Comparison of ENCODE assay signal across 9 cellular contexts in genomic region chr7:108497082-108497725, GRCh38. TPM values are rescaled to one million over a fixed set of nuclear protein-coding genes. Genes with fewer than 3 reads are reported as not detected.
A peak's percentile ranks its signal among the peaks of the same experiment; 100 is the strongest.
DNase-seq lines count a peak whose midpoint lies in the region; ATAC-seq and TF ChIP-seq lines count a peak whose summit lies in the region.
"Had no signal": no experiment of that assay in that cellular context is flagged by ENCODE, and none has a peak within 500 bp of the region (broad histone marks: within the 10 kb centered on the region; RNA-seq: fewer than 3 reads in every experiment).

No MANE protein-coding gene starts in this region.

- TF ChIP-seq POLR2A in prostate gland (IDR thresholded peaks at IDR 0.05) = no peak

- no peak overlapping the region for H3K27ac Mint-ChIP-seq in CD8-positive, alpha-beta T cell

- POLR2A ChIA-PET in CD8-positive, alpha-beta T cell (lab: Charles Lee) = interaction anchor here (0.5 to 1.2 kb wide), 2 partner anchors 29 to 41 kb away, joined by 3 read pairs; partner anchors contain the start of genes NRCAM and PNPLA8

- H3K36me3 ChIP-seq in CD8-positive, alpha-beta T cell (ENCODE audit: insufficient read depth, low read length) = peaks cover 12% of the 10 kb centered on the region
- no peaks in the 10 kb centered on the region for H3K36me3 ChIP-seq in prostate gland

- no peaks in the 10 kb centered on the region for H3K9me3 ChIP-seq in CD8-positive, alpha-beta T cell (ENCODE audit: low read length)
- H3K9me3 ChIP-seq in prostate gland = no peaks in the 10 kb centered on the region

- WGBS in prostate gland = 84% methylated on average over 3 of the region's 3 CpGs

- no peak overlapping the region for H3K4me3 ChIP-seq in CD8-positive, alpha-beta T cell (ENCODE audit: low read depth, low read length)
- H3K4me3 ChIP-seq in HL-60 (replicated peaks; ENCODE audit: insufficient read depth, low read length) = no peak overlapping the region
- no peak overlapping the region for H3K4me3 ChIP-seq in prostate gland

- peak; percentile 18 to 56 (median 37) for DNase-seq in CD8-positive, alpha-beta T cell
- DNase-seq in GM19238 (ENCODE audit: insufficient read length, low spot score) (peak; percentile 19), HL-60 (ENCODE audit: low read depth in 1 of 2, low spot score in 1 of 2) (peak; percentile 35 to 54), NCI-H82 (lab: John Stamatoyannopoulos, UW) (peak; percentile 80), foreskin keratinocyte (peak; percentile 3 to 44), prostate gland (ENCODE audit: low spot score) (no peak)
- peak; percentile 47 for DNase-seq in activated CD8-positive, alpha-beta memory T cell treated with anti-CD3 and anti-CD28 coated beads, Interleukin-2, amount 50 U/mL, for 4 hours

- H3K4me1 ChIP-seq in CD8-positive, alpha-beta T cell (ENCODE audit: insufficient read depth, low read length) = no peaks in the 10 kb centered on the region
- H3K4me1 ChIP-seq in foreskin keratinocyte (no peaks in the 10 kb centered on the region), prostate gland (replicated peaks) (no peaks in the 10 kb centered on the region)

- no peak overlapping the region for H3K27ac ChIP-seq in CD8-positive, alpha-beta T cell (ENCODE audit: low read depth, low read length)
- no peak overlapping the region for H3K27ac ChIP-seq in HL-60 (replicated peaks)
- H3K27ac ChIP-seq in foreskin keratinocyte = no peak overlapping the region
- H3K27ac ChIP-seq in prostate gland = no peak overlapping the region

- H3K27me3 Mint-ChIP-seq in CD8-positive, alpha-beta T cell (ENCODE audit: low read depth) = no peaks in the 10 kb centered on the region

- ATAC-seq in CD8-positive, alpha-beta T cell = peak; percentile 93
- ATAC-seq in foreskin keratinocyte (peak; percentile 65), GM21717 (IDR thresholded peaks at IDR 0.05; ENCODE audit: unreplicated experiment) (no peak)

- peaks cover 6% of the 10 kb centered on the region for H3K4me1 Mint-ChIP-seq in CD8-positive, alpha-beta T cell (ENCODE audit: low read depth)

- intact Hi-C loops in CD8-positive, alpha-beta T cell (cut with DNase I, micrococcal nuclease) = loop anchor here (1.0 to 5.0 kb wide), 4 partner anchors 45 to 385 kb away; no protein-coding TSS in a partner anchor
- intact Hi-C loops in prostate gland (cut with DNase I) = loop anchor here (5.0 kb wide), 1 partner anchor 320 kb away; no protein-coding TSS in a partner anchor

- TF ChIP-seq CTCF in CD8-positive, alpha-beta T cell (IDR thresholded peaks at IDR 0.05) = peak; percentile 95
- TF ChIP-seq CTCF in HL-60 (IDR thresholded peaks at IDR 0.05; ENCODE audit: insufficient read depth, low read length) (peak; percentile 82), foreskin keratinocyte (conservative IDR thresholded peaks at IDR 0.05) (peak; percentile 87), prostate gland (IDR thresholded peaks at IDR 0.05) (peak; percentile 43 to 79 (median 68))

- no peaks in the 10 kb centered on the region for H3K27me3 ChIP-seq in CD8-positive, alpha-beta T cell (ENCODE audit: insufficient read depth, low read length)
- H3K27me3 ChIP-seq in HL-60 (ENCODE audit: insufficient read depth, poor library complexity, severe bottlenecking) (no peaks in the 10 kb centered on the region), foreskin keratinocyte (no peaks in the 10 kb centered on the region), prostate gland (replicated peaks; ENCODE audit: insufficient read depth) (no peaks in the 10 kb centered on the region)

- CTCF ChIA-PET in CD8-positive, alpha-beta T cell (lab: Charles Lee) = interaction anchor here (0.7 to 4.3 kb wide), 27 partner anchors 8 to 754 kb away, joined by 3 to 77 read pairs (median 5); partner anchors contain the start of genes DNAJB9, NRCAM and THAP5

- H3K36me3 Mint-ChIP-seq in CD8-positive, alpha-beta T cell = peaks cover 45% of the 10 kb centered on the region

- H3K4me3 Mint-ChIP-seq in CD8-positive, alpha-beta T cell = no peak overlapping the region

- H3K9me3 Mint-ChIP-seq in CD8-positive, alpha-beta T cell = no peaks in the 10 kb centered on the region

RNA-seq across cellular contexts. Expression of gene PNPLA8, which starts 28.7 kb away (rescaled TPM):
- 100 to 1,000 TPM in 1 of 2 experiments, 10 to 100 TPM in 1; 98.6 to 101 TPM for total RNA-seq in CD8-positive, alpha-beta T cell
- total RNA-seq in foreskin keratinocyte (16.5 and 17.4 TPM in 2 replicates), prostate gland (10 to 100 TPM; 25.8 to 27.3 TPM)
- 5.4 and 7.1 TPM in 2 replicates for polyA plus RNA-seq in foreskin keratinocyte

RNA-seq across cellular contexts. Expression of gene NRCAM, which starts 41.0 kb away (rescaled TPM):
- 10 to 100 TPM; 13.2 to 14.8 TPM for total RNA-seq in CD8-positive, alpha-beta T cell
- 8.4 and 20.0 TPM in 2 replicates for total RNA-seq in foreskin keratinocyte
- 3.3 and 8.4 TPM in 2 replicates for polyA plus RNA-seq in foreskin keratinocyte
- 1 to 10 TPM; 1.1 to 3.1 TPM for total RNA-seq in prostate gland
- total RNA-seq: T-helper 2 cell treated with Interferon-gamma antibody and Interleukin-4, amounts not matched to agents 100 ng/mL and 5 ng/mL, for 36 hours had no signal
